ENCODE assay signal across 7 cellular contexts in genomic region chr11:2991477-2992233, GRCh38. TPM values are rescaled to one million over a fixed set of nuclear protein-coding genes. Genes with fewer than 3 reads are reported as not detected.
A peak's percentile ranks its signal among the peaks of the same experiment; 100 is the strongest.
DNase-seq lines count a peak whose midpoint lies in the region; ATAC-seq and TF ChIP-seq lines count a peak whose summit lies in the region.

No MANE protein-coding gene starts in this region.

- intact Hi-C loops in activated CD4-positive, alpha-beta memory T cell treated with anti-CD3 and anti-CD28 coated beads for 36 hours (cut with micrococcal nuclease), result loop anchor here (2.0 kb wide), 3 partner anchors 65 to 431 kb away; partner anchors contain the start of genes CARS1 and ZNF195

- POLR2A ChIA-PET in activated CD4-positive, alpha-beta memory T cell treated with anti-CD3 and anti-CD28 coated beads for 36 hours (lab: Charles Lee), result interaction anchor here (0.6 to 4.8 kb wide), 10 partner anchors 11 to 387 kb away, joined by 3 to 53 read pairs (median 4); partner anchors contain the start of gene ZNF195

- H4K20me1 ChIP-seq in neural progenitor cell (ENCODE audit: low read depth), result peaks cover 51% of the 10 kb centered on the region

- H2AFZ ChIP-seq in neural progenitor cell (replicated peaks), result no peak overlapping the region

- H3K27ac Mint-ChIP-seq in activated CD4-positive, alpha-beta memory T cell treated with anti-CD3 and anti-CD28 coated beads for 36 hours, result peak overlapping the region; percentile 100
- peak overlapping the region; percentile 98 for H3K27ac Mint-ChIP-seq in neural progenitor cell

- CTCF ChIA-PET in activated CD4-positive, alpha-beta memory T cell treated with anti-CD3 and anti-CD28 coated beads for 36 hours (lab: Charles Lee), result interaction anchor here (0.9 to 1.3 kb wide), 3 partner anchors 17 to 100 kb away, joined by 4 to 6 read pairs (median 4); no protein-coding TSS in a partner anchor

- no peaks in the 10 kb centered on the region for H3K27me3 Mint-ChIP-seq in activated CD4-positive, alpha-beta memory T cell treated with anti-CD3 and anti-CD28 coated beads for 36 hours
- peaks cover 4% of the 10 kb centered on the region for H3K27me3 Mint-ChIP-seq in neural progenitor cell (ENCODE audit: insufficient read depth, low read depth)

- H3K36me3 Mint-ChIP-seq in activated CD4-positive, alpha-beta memory T cell treated with anti-CD3 and anti-CD28 coated beads for 36 hours, result peaks cover 38% of the 10 kb centered on the region
- H3K36me3 Mint-ChIP-seq in neural progenitor cell, result peaks cover 9% of the 10 kb centered on the region

- H3K27ac ChIP-seq in neural progenitor cell, result peak overlapping the region; percentile 74

- peak overlapping the region; percentile 99 for H3K4me3 Mint-ChIP-seq in activated CD4-positive, alpha-beta memory T cell treated with anti-CD3 and anti-CD28 coated beads for 36 hours
- H3K4me3 Mint-ChIP-seq in neural progenitor cell, result peak overlapping the region; percentile 98

- no peaks in the 10 kb centered on the region for H3K27me3 ChIP-seq in neural progenitor cell

- peaks cover 13% of the 10 kb centered on the region for H3F3A ChIP-seq in neural progenitor cell (ENCODE audit: low read depth)

- no peaks in the 10 kb centered on the region for H3K36me3 ChIP-seq in neural progenitor cell

- H3K9ac ChIP-seq in neural progenitor cell, result peak overlapping the region; percentile 86

- ATAC-seq in GM21526 (IDR thresholded peaks at IDR 0.05; ENCODE audit: low FRiP score, unreplicated experiment), result peak; percentile 39

- H3K4me3 ChIP-seq in GM08714 (ENCODE audit: low read length), result peak overlapping the region; percentile 79
- H3K4me3 ChIP-seq in fibroblast of villous mesenchyme (ENCODE audit: low read depth, low read length), result peak overlapping the region; percentile 78
- peak overlapping the region; percentile 70 for H3K4me3 ChIP-seq in neural progenitor cell

- peaks cover 23% of the 10 kb centered on the region for H3K4me1 ChIP-seq in neural progenitor cell

- no peak for TF ChIP-seq CTCF in fibroblast of villous mesenchyme (IDR thresholded peaks at IDR 0.05; ENCODE audit: insufficient read depth, low read depth, low read length)
- TF ChIP-seq CTCF in neural progenitor cell (IDR thresholded peaks at IDR 0.05), result no peak
- TF ChIP-seq CTCF in GM10266 (IDR thresholded peaks at IDR 0.05; ENCODE audit: control insufficient read depth, insufficient read depth, low read depth, missing control alignments), result no peak

- H3K9me3 ChIP-seq in neural progenitor cell (ENCODE audit: low read depth), result no peaks in the 10 kb centered on the region

- peaks cover 34% of the 10 kb centered on the region for H3K4me1 Mint-ChIP-seq in activated CD4-positive, alpha-beta memory T cell treated with anti-CD3 and anti-CD28 coated beads for 36 hours (ENCODE audit: low read depth)
- peaks cover 27% of the 10 kb centered on the region for H3K4me1 Mint-ChIP-seq in neural progenitor cell

- H3K79me2 ChIP-seq in neural progenitor cell (ENCODE audit: low read depth), result peaks cover 52% of the 10 kb centered on the region

- peak overlapping the region; percentile 93 for H3K4me2 ChIP-seq in neural progenitor cell

- DNase-seq in HUDEP-2 (lab: John Stamatoyannopoulos, UW; ENCODE audit: unreplicated experiment in 76 of 76), result peak in 46 of 76 experiments; percentile 24 to 86 (median 60)
- peak; percentile 64 for DNase-seq in activated CD4-positive, alpha-beta memory T cell treated with anti-CD3 and anti-CD28 coated beads for 36 hours
- DNase-seq in fibroblast of villous mesenchyme (ENCODE audit: low read depth), result peak; percentile 56
- DNase-seq in neural progenitor cell (ENCODE audit: low spot score), result no peak
- no peak for DNase-seq in GM10266 (ENCODE audit: extremely low spot score)

- no peaks in the 10 kb centered on the region for H3K9me3 Mint-ChIP-seq in activated CD4-positive, alpha-beta memory T cell treated with anti-CD3 and anti-CD28 coated beads for 36 hours
- no peaks in the 10 kb centered on the region for H3K9me3 Mint-ChIP-seq in neural progenitor cell

RNA-seq across cellular contexts. Expression of gene NAP1L4, which starts 0.5 kb away (rescaled TPM):
- 100 to 1,000 TPM; 261 to 263 TPM for total RNA-seq in activated CD4-positive, alpha-beta memory T cell treated with anti-CD3 and anti-CD28 coated beads for 36 hours
- total RNA-seq in fibroblast of villous mesenchyme (87.6 and 121 TPM in 2 replicates), neural progenitor cell (ENCODE audit: low replicate concordance) (108 and 191 TPM in 2 replicates)

Comparison
In these comparisons a context has a peak if more than half of its experiments do, and no peak if none do; other contexts are left out.
1. DNase-seq: peak in HUDEP-2 (46 of 76), activated CD4-positive, alpha-beta memory T cell treated with anti-CD3 and anti-CD28 coated beads for 36 hours (single experiment) and fibroblast of villous mesenchyme (single experiment); none in neural progenitor cell (single experiment) and GM10266 (single experiment).
2. Peak in every context shown above with its lines, with median percentiles within 50 percentile points of each other: H3K4me3 ChIP-seq.